8 cellular contexts compared by ENCODE assay signal in the genomic region with DNA sequence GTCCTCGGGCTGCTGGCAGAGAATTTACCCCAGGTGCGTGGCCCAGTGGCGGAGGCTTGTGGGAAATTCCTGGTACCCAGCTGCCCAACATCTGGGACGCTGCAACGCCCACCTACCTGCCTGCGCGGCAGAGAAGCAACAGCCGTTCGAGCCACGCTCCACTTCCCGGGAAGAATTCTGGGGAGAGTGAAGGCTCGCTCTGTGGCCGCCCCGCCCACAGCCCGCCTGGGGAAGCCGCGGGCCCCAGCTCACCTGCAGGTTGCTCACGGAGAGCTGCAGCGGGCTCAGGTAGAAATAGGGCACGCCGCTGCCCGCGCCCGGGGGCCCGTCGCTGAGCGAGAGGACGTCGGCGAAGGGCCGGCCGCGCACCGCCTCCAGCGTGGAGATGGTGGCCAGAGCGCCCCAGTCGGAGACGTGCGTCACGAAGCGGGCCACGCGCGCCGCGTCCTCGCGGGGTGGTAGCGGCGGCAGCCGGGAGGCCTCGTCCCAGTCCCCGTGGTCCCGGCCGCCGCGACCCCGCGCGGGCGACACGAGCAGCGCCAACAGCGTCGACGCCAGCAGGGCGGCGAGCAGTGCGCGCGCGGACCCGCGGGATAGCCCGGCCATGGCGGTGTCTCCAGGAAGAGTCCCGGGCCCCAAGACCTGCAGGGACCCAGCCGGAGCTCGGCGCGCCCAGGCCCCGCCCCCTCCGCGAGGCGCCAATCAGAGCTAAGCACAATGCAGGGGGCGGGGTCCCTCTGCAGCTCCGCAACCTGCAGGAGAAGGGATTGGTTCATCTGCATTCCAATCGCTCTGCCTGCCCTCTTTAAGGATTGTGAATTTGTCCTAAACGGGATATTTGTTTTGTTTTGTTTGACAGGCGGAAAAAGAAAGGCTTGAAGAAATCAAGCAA. TPM values are rescaled to one million over a fixed set of nuclear protein-coding genes. Genes with fewer than 3 reads are reported as not detected.
DNase-seq lines count a peak whose midpoint lies in the region; ATAC-seq lines count a peak whose summit lies in the region.

Gene CREG1, minus strand, starts transcription at position 627 of the 892 bp plus-strand sequence.

- peak within 1 kb of the TSS; percentile 85 to 86 for H3K4me3 Mint-ChIP-seq in effector memory CD8-positive, alpha-beta T cell
- peak within 1 kb of the TSS; percentile 91 for H3K4me3 Mint-ChIP-seq in memory B cell

- peak within 1 kb of the TSS in 1 of 2 donors; percentile 60 for H3K27ac Mint-ChIP-seq in effector memory CD8-positive, alpha-beta T cell
- no peak within 1 kb of the TSS for H3K27ac Mint-ChIP-seq in memory B cell

- H3K27me3 Mint-ChIP-seq in effector memory CD8-positive, alpha-beta T cell: no peaks in the 10 kb centered on the region
- H3K27me3 Mint-ChIP-seq in memory B cell: no peaks in the 10 kb centered on the region

- peaks cover 4% of the 10 kb centered on the region for H3K36me3 Mint-ChIP-seq in effector memory CD8-positive, alpha-beta T cell (ENCODE audit: insufficient read depth)
- no peaks in the 10 kb centered on the region for H3K36me3 Mint-ChIP-seq in memory B cell

- DNase-seq in COLO668 (lab: John Stamatoyannopoulos, UW; ENCODE audit: unreplicated experiment): peak; percentile 94
- DNase-seq in HT1080 (ENCODE audit: low read depth): peak; percentile 90
- DNase-seq in NOMO-1 treated with DMSO at 0.1 percent for 48 hours (lab: John Stamatoyannopoulos, UW; ENCODE audit: unreplicated experiment): peak; percentile 93
- peak; percentile 75 to 76 for DNase-seq in activated CD8-positive, alpha-beta memory T cell treated with anti-CD3 and anti-CD28 coated beads for 4 hours (ENCODE audit: low read depth in 2 of 2)
- peak; percentile 83 to 86 (median 85) for DNase-seq in effector memory CD8-positive, alpha-beta T cell
- DNase-seq in memory B cell (ENCODE audit: low spot score in 2 of 2): peak; percentile 80 to 85
- DNase-seq in stimulated activated CD8-positive, alpha-beta memory T cell treated with anti-CD3 and anti-CD28 coated beads, Interleukin-12 subunit alpha, Interleukin-12 subunit beta, amount 100 ng/mL, for 24 hours (ENCODE audit: extremely low read depth): peak; percentile 82

- ATAC-seq in GM21360 (IDR thresholded peaks at IDR 0.05; ENCODE audit: unreplicated experiment): peak; percentile 95
- ATAC-seq in effector memory CD8-positive, alpha-beta T cell (replicated peaks): peak; percentile 96
- ATAC-seq in memory B cell (ENCODE audit: low read depth): peak; percentile 95

- no peaks in the 10 kb centered on the region for H3K9me3 Mint-ChIP-seq in effector memory CD8-positive, alpha-beta T cell
- no peaks in the 10 kb centered on the region for H3K9me3 Mint-ChIP-seq in memory B cell

- H3K4me1 Mint-ChIP-seq in effector memory CD8-positive, alpha-beta T cell (ENCODE audit: low read depth in 2 of 2): peaks cover 24 to 28% of the 10 kb centered on the region in 2 donors
- H3K4me1 Mint-ChIP-seq in memory B cell: peaks cover 17% of the 10 kb centered on the region

RNA-seq across cellular contexts. Expression of gene CREG1, which starts in this region (rescaled TPM):
- total RNA-seq in HT1080 (2014; rRNA removed; shearing (Covaris generic)): 30.3 and 31.9 TPM in 2 replicates
- 66.3 and 72.2 TPM in 2 replicates for polyA plus RNA-seq in HT1080 (2015; cell fraction: cytosol; rRNA removed)
- 38.8 and 39.3 TPM in 2 replicates for polyA plus RNA-seq in HT1080 (2015; cell fraction: nucleus; rRNA removed)

Comparison
In these comparisons a context has a peak if more than half of its experiments do, and no peak if none do; other contexts are left out.
1. Peak in every context shown above with its lines: DNase-seq and ATAC-seq.